ENCODE assay signal across 9 cellular contexts in genomic region chr2:26001743-26002341, GRCh38. TPM values are rescaled to one million over a fixed set of nuclear protein-coding genes. Genes with fewer than 3 reads are reported as not detected.
DNase-seq lines count a peak whose midpoint lies in the region; ATAC-seq and TF ChIP-seq lines count a peak whose summit lies in the region.
"Had no signal": no experiment of that assay in that cellular context is flagged by ENCODE, and none has a peak within 500 bp of the region (broad histone marks: within the 10 kb centered on the region; RNA-seq: fewer than 3 reads in every experiment).

No MANE protein-coding gene starts in this region.

- ATAC-seq in HG02623 (IDR thresholded peaks at IDR 0.05; ENCODE audit: unreplicated experiment) = no peak

- no peaks in the 10 kb centered on the region for H3K36me3 ChIP-seq in adipocyte (ENCODE audit: control insufficient read depth, insufficient read depth, low read length, severe bottlenecking)
- no peaks in the 10 kb centered on the region for H3K36me3 ChIP-seq in right atrium auricular region
- no peaks in the 10 kb centered on the region for H3K36me3 ChIP-seq in skeletal muscle tissue (ENCODE audit: control insufficient read depth in 3 of 3, insufficient read depth in 3 of 3, low read length in 3 of 3)

- H3K27ac ChIP-seq in right atrium auricular region (peak overlapping the region; percentile 58 to 60), skeletal muscle tissue (ENCODE audit: low read depth, low read length) (peak overlapping the region; percentile 75)

- H3K4me1 ChIP-seq in adipocyte (ENCODE audit: control insufficient read depth, insufficient read depth, low read length) (peaks cover 35% of the 10 kb centered on the region), right atrium auricular region (peaks cover 0 to 26% of the 10 kb centered on the region in 2 donors), skeletal muscle tissue (ENCODE audit: control insufficient read depth in 3 of 3, insufficient read depth in 3 of 3, low read length in 3 of 3) (peaks cover 25 to 42% (median 40%) of the 10 kb centered on the region in 3 donors)

- H3K9me3 Mint-ChIP-seq in mesothelial cell of epicardium = no peaks in the 10 kb centered on the region

- no peaks in the 10 kb centered on the region for H3K9me3 ChIP-seq in adipocyte (ENCODE audit: control insufficient read depth, low read length)
- H3K9me3 ChIP-seq in right atrium auricular region = no peaks in the 10 kb centered on the region
- H3K9me3 ChIP-seq in skeletal muscle tissue (ENCODE audit: control insufficient read depth in 3 of 3, low read length in 3 of 3) = no peaks in the 10 kb centered on the region

- peaks cover 9% of the 10 kb centered on the region for H3K4me1 Mint-ChIP-seq in mesothelial cell of epicardium

- DNase-seq in GM03348 (ENCODE audit: low spot score) (peak; percentile 56), adipocyte (ENCODE audit: low read depth) (peak; percentile 54), right atrium auricular region (ENCODE audit: low spot score) (peak; percentile 66), NCI-H510A (lab: John Stamatoyannopoulos, UW) (no peak), mesothelial cell of epicardium (ENCODE audit: low spot score in 2 of 2, unreplicated experiment in 2 of 2) (no peak), EL (no peak)
- DNase-seq: activated CD4-positive, alpha-beta T cell treated with anti-CD3 and anti-CD28 coated beads, Interleukin-2, amount 50 U/mL, for 48 hours had no signal

- no peaks in the 10 kb centered on the region for H3K36me3 Mint-ChIP-seq in mesothelial cell of epicardium

- H3K27ac Mint-ChIP-seq in mesothelial cell of epicardium = no peak overlapping the region

- H3K9ac ChIP-seq in adipocyte (ENCODE audit: low read length) (peak overlapping the region; percentile 18), skeletal muscle tissue (ENCODE audit: low read depth in 1 of 3, low read length in 3 of 3) (peak overlapping the region; percentile 40 to 76 (median 70))

- no peak for TF ChIP-seq CTCF in right atrium auricular region (IDR thresholded peaks at IDR 0.05)
- TF ChIP-seq CTCF in mesothelial cell of epicardium (IDR thresholded peaks at IDR 0.05; ENCODE audit: unreplicated experiment) = no peak

- no peaks in the 10 kb centered on the region for H3K27me3 Mint-ChIP-seq in mesothelial cell of epicardium (ENCODE audit: low read depth)

- H3K27me3 ChIP-seq in adipocyte (replicated peaks; ENCODE audit: control insufficient read depth, insufficient read depth, low read length) (no peaks in the 10 kb centered on the region), right atrium auricular region (no peaks in the 10 kb centered on the region), skeletal muscle tissue (ENCODE audit: control insufficient read depth in 3 of 3, insufficient read depth in 3 of 3, low read length in 3 of 3) (no peaks in the 10 kb centered on the region)

- H3K4me3 ChIP-seq in adipocyte (ENCODE audit: low read length) (no peak overlapping the region), right atrium auricular region (no peak overlapping the region), skeletal muscle tissue (ENCODE audit: low read length in 3 of 3) (no peak overlapping the region)

- no peak overlapping the region for H3K4me3 Mint-ChIP-seq in mesothelial cell of epicardium

RNA-seq across cellular contexts. Expression of gene KIF3C, which starts 19.5 kb away (rescaled TPM):
- total RNA-seq in right atrium auricular region (1 to 10 TPM; 3.3 to 3.5 TPM), skeletal muscle tissue (3.7 TPM), mesothelial cell of epicardium (31.9 to 39.5 TPM (median 39.5 TPM) in 3 replicates)

RNA-seq across cellular contexts. Expression of gene RAB10, which starts 32.0 kb away (rescaled TPM):
- total RNA-seq in right atrium auricular region (10 to 100 TPM; 70.9 to 86.7 TPM), skeletal muscle tissue (49.1 TPM), mesothelial cell of epicardium (86.5 to 90.6 TPM (median 90.2 TPM) in 3 replicates)

Comparison
In these comparisons a context has a peak if more than half of its experiments do, and no peak if none do; other contexts are left out.
1. DNase-seq: peak in GM03348 (single experiment), adipocyte (single experiment) and right atrium auricular region (single experiment); none in NCI-H510A (single experiment), mesothelial cell of epicardium (0 of 2) and EL (single experiment).